8 cellular contexts compared by ENCODE assay signal in the genomic region with DNA sequence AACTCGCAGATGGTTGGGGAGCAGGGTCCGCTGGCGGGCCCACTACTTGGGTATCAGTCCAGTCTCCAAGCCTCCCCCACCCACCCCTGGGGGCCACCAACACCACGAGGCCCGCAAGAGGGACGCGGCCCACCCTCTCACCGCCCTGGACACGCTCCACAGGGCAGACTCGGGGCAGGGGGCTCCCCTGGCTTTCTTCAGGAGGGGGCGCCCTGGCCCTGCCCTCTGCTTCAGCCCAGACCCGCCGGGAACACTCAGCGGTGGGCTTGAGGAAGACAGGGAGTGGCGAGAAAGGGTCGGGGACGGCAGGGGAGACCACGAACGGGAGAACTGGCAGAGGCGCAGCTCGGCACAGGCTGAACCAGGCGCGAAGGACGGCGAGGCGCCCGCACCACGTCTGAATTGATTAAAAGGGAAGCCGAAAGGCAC. TPM values are rescaled to one million over a fixed set of nuclear protein-coding genes. Genes with fewer than 3 reads are reported as not detected.
DNase-seq lines count a peak whose midpoint lies in the region; TF ChIP-seq lines count a peak whose summit lies in the region.

No MANE protein-coding gene starts in this region.

- H3K27me3 ChIP-seq in OCI-LY3 (ENCODE audit: low read depth, low read length): no peaks in the 10 kb centered on the region

- peak overlapping the region; percentile 96 for H3K27ac ChIP-seq in OCI-LY3 (ENCODE audit: low read length)

- no peak overlapping the region for H2AFZ ChIP-seq in OCI-LY3 (ENCODE audit: low read depth, low read length)

- peaks cover 2% of the 10 kb centered on the region for H3K36me3 Mint-ChIP-seq in chondrocyte (ENCODE audit: low read depth)
- peaks cover 8% of the 10 kb centered on the region for H3K36me3 Mint-ChIP-seq in nephron (ENCODE audit: low read depth)

- peak overlapping the region; percentile 99 for H3K9ac ChIP-seq in OCI-LY3 (ENCODE audit: low read length)

- peaks cover 59% of the 10 kb centered on the region for H3K4me1 Mint-ChIP-seq in chondrocyte (ENCODE audit: low read depth)
- peaks cover 47% of the 10 kb centered on the region for H3K4me1 Mint-ChIP-seq in nephron

- peaks cover 19% of the 10 kb centered on the region for H3K36me3 ChIP-seq in OCI-LY3 (replicated peaks; ENCODE audit: low read depth, low read length)

- H3K27me3 Mint-ChIP-seq in chondrocyte (ENCODE audit: low read depth) (no peaks in the 10 kb centered on the region), nephron (ENCODE audit: low read depth) (no peaks in the 10 kb centered on the region)

- no peaks in the 10 kb centered on the region for H3K9me3 Mint-ChIP-seq in chondrocyte (ENCODE audit: low read depth)
- H3K9me3 Mint-ChIP-seq in nephron: no peaks in the 10 kb centered on the region

- peak overlapping the region; percentile 93 for H3K4me3 ChIP-seq in OCI-LY3 (ENCODE audit: low read length)

- TF ChIP-seq CTCF in OCI-LY3 (IDR thresholded peaks at IDR 0.05; ENCODE audit: low read depth, low read length) (peak; percentile 10; the same call in 1 of the 2 replicates), chondrocyte (IDR thresholded peaks at IDR 0.05) (no peak), nephron (IDR thresholded peaks at IDR 0.05; ENCODE audit: unreplicated experiment in 3 of 3) (no peak), GM20000 (IDR thresholded peaks at IDR 0.05; ENCODE audit: extremely low read depth, missing control alignments) (no peak)

- H3K4me1 ChIP-seq in OCI-LY3 (ENCODE audit: low read length): peaks cover 30% of the 10 kb centered on the region

- H3K27ac Mint-ChIP-seq in chondrocyte (ENCODE audit: unreplicated experiment) (peak overlapping the region; percentile 91), nephron (peak overlapping the region; percentile 89 to 98 (median 90))

- DNase-seq in DMS 273 (lab: John Stamatoyannopoulos, UW; ENCODE audit: unreplicated experiment): peak; percentile 77
- no peak for DNase-seq in DMS 273 treated with DMSO at 0.1 percent for 48 hours (lab: John Stamatoyannopoulos, UW)
- DNase-seq in chondrocyte (ENCODE audit: low spot score): no peak
- DNase-seq in GM20000 (ENCODE audit: low spot score): no peak
- DNase-seq in iPS-NIHi11 (ENCODE audit: low spot score): no peak
- DNase-seq in 8988T: no peak

- H4K20me1 ChIP-seq in OCI-LY3 (ENCODE audit: insufficient read depth, low read length): peaks cover 38% of the 10 kb centered on the region

- H3K4me2 ChIP-seq in OCI-LY3 (ENCODE audit: low read length): peak overlapping the region; percentile 92

- no peaks in the 10 kb centered on the region for H3K9me3 ChIP-seq in OCI-LY3 (ENCODE audit: insufficient read depth, low read length)

- H3K4me3 Mint-ChIP-seq in chondrocyte (ENCODE audit: unreplicated experiment) (peak overlapping the region; percentile 92), nephron (peak overlapping the region; percentile 96 to 100 (median 99))

- H3K79me2 ChIP-seq in OCI-LY3 (ENCODE audit: low read length): peaks cover 84% of the 10 kb centered on the region

RNA-seq across cellular contexts. Expression of a gene that starts 1.6 kb away (rescaled TPM):
- 47.9 to 55.4 TPM (median 53.0 TPM) in 3 replicates for total RNA-seq in chondrocyte
